1 cellular context compared by ENCODE assay signal in genomic region chr11:133939558-133939957, GRCh38.
TF ChIP-seq lines count a peak whose summit lies in the region.

No MANE protein-coding gene starts in this region.

TF ChIP-seq in GM12878, 131 proteins besides CTCF, POLR2A, EP300 and RAD21 (continued from another document):
- peak; percentile 90 for TF ChIP-seq BCL3 (IDR thresholded peaks at IDR 0.05; ENCODE audit: borderline replicate concordance, insufficient read depth, low read depth, low read length, poor library complexity, severe bottlenecking)
- peak; percentile 26 for TF ChIP-seq PBX3 (IDR thresholded peaks at IDR 0.05; ENCODE audit: insufficient replicate concordance, low read depth, low read length)
- TF ChIP-seq ELK1 (IDR thresholded peaks at IDR 0.05; ENCODE audit: low read depth, low read length): no peak
- TF ChIP-seq TCF3 (IDR thresholded peaks at IDR 0.05; ENCODE audit: borderline replicate concordance, insufficient read depth, low read depth, low read length): 0 out of 2 replicates have a peak, but pooled peaks have one; percentile 35
